In the genomic region with DNA sequence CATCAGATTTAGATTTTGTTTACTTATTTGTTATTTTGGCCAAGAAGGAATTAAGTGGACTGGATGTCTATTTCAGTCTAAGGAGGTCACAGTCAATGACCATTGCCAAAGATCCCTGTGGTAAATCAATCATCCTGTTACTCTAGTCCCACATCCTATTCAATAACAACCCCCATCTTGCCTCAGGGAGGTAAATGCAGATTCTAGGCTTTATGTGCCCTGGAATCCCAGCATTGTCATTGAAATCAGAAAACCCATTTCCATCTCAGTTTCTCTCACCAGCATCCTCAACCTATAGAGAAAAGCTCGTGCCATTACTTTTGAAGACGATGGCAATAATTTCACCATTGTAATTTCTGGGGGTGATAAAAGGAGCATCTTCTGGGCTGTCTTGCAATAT, we compare ENCODE assay signal across 1 cellular context.
TF ChIP-seq lines count a peak whose summit lies in the region.

No MANE protein-coding gene starts in this region.

TF ChIP-seq in GM23338, 12 proteins besides CTCF, POLR2A, EP300 and RAD21 (continued from another document):
- TF ChIP-seq, protein P1, sequence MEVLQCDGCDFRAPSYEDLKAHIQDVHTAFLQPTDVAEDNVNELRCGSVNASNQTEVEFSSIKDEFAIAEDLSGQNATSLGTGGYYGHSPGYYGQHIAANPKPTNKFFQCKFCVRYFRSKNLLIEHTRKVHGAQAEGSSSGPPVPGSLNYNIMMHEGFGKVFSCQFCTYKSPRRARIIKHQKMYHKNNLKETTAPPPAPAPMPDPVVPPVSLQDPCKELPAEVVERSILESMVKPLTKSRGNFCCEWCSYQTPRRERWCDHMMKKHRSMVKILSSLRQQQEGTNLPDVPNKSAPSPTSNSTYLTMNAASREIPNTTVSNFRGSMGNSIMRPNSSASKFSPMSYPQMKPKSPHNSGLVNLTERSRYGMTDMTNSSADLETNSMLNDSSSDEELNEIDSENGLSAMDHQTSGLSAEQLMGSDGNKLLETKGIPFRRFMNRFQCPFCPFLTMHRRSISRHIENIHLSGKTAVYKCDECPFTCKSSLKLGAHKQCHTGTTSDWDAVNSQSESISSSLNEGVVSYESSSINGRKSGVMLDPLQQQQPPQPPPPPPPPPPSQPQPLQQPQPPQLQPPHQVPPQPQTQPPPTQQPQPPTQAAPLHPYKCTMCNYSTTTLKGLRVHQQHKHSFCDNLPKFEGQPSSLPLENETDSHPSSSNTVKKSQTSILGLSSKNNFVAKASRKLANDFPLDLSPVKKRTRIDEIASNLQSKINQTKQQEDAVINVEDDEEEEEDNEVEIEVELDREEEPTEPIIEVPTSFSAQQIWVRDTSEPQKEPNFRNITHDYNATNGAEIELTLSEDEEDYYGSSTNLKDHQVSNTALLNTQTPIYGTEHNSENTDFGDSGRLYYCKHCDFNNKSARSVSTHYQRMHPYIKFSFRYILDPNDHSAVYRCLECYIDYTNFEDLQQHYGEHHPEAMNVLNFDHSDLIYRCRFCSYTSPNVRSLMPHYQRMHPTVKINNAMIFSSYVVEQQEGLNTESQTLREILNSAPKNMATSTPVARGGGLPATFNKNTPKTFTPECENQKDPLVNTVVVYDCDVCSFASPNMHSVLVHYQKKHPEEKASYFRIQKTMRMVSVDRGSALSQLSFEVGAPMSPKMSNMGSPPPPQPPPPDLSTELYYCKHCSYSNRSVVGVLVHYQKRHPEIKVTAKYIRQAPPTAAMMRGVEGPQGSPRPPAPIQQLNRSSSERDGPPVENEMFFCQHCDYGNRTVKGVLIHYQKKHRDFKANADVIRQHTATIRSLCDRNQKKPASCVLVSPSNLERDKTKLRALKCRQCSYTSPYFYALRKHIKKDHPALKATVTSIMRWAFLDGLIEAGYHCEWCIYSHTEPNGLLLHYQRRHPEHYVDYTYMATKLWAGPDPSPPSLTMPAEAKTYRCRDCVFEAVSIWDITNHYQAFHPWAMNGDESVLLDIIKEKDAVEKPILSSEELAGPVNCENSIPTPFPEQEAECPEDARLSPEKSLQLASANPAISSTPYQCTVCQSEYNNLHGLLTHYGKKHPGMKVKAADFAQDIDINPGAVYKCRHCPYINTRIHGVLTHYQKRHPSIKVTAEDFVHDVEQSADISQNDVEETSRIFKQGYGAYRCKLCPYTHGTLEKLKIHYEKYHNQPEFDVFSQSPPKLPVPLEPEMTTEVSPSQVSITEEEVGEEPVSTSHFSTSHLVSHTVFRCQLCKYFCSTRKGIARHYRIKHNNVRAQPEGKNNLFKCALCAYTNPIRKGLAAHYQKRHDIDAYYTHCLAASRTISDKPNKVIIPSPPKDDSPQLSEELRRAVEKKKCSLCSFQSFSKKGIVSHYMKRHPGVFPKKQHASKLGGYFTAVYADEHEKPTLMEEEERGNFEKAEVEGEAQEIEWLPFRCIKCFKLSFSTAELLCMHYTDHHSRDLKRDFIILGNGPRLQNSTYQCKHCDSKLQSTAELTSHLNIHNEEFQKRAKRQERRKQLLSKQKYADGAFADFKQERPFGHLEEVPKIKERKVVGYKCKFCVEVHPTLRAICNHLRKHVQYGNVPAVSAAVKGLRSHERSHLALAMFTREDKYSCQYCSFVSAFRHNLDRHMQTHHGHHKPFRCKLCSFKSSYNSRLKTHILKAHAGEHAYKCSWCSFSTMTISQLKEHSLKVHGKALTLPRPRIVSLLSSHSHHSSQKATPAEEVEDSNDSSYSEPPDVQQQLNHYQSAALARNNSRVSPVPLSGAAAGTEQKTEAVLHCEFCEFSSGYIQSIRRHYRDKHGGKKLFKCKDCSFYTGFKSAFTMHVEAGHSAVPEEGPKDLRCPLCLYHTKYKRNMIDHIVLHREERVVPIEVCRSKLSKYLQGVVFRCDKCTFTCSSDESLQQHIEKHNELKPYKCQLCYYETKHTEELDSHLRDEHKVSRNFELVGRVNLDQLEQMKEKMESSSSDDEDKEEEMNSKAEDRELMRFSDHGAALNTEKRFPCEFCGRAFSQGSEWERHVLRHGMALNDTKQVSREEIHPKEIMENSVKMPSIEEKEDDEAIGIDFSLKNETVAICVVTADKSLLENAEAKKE (CRISPR knock-in tag; IDR thresholded peaks at IDR 0.05), result no peak
TF ChIP-seq in GM23338: peak in this region for 0.
